ENCODE assay signal across 7 cellular contexts in genomic region chr6:100296810-100297544, GRCh38.
DNase-seq lines count a peak whose midpoint lies in the region; ATAC-seq, FAIRE-seq and TF ChIP-seq lines count a peak whose summit lies in the region.

No MANE protein-coding gene starts in this region.

- peak overlapping the region; percentile 63 for H3K4me2 ChIP-seq in PC-9

- H3K36me3 ChIP-seq in PC-9 (ENCODE audit: low read depth) (peaks cover 6% of the 10 kb centered on the region; the same call in 1 of the 2 replicates), spleen (no peaks in the 10 kb centered on the region)

- no peaks in the 10 kb centered on the region for H4K20me1 ChIP-seq in PC-9 (ENCODE audit: insufficient read depth)

- H3F3A ChIP-seq in PC-9 (ENCODE audit: insufficient read depth, low read depth) = peaks cover 47% of the 10 kb centered on the region

- H3K27me3 ChIP-seq in PC-9 (ENCODE audit: insufficient read depth, low read depth) = no peaks in the 10 kb centered on the region
- H3K27me3 ChIP-seq in spleen (replicated peaks in 1 of 7) = peaks cover 0 to 5% (median 0%) of the 10 kb centered on the region in 7 donors

- H3K4me1 ChIP-seq in PC-9 (replicated peaks; ENCODE audit: insufficient read depth) (peaks cover 70% of the 10 kb centered on the region), spleen (no peaks in the 10 kb centered on the region)

- no peaks in the 10 kb centered on the region for H3K79me2 ChIP-seq in PC-9 (ENCODE audit: low read depth)

- no peak for TF ChIP-seq POLR2A in spleen (IDR thresholded peaks at IDR 0.05)

- BruUV-seq in PC-9 (replicated peaks; lab: Mats Ljungman, UMichigan) = no TSS peak

- no peak for TF ChIP-seq CTCF in HFF-Myc (IDR thresholded peaks at IDR 0.05; ENCODE audit: low read depth, low read length, missing control alignments)
- no peak for TF ChIP-seq CTCF in PC-9 (conservative IDR thresholded peaks at IDR 0.05)
- TF ChIP-seq CTCF in spleen (IDR thresholded peaks at IDR 0.05 in 8 of 11, conservative IDR thresholded peaks at IDR 0.05 in 3 of 11) = no peak

- CTCF ChIA-PET in PC-9 (lab: Charles Lee) = interaction anchor here (0.8 to 1.0 kb wide), 2 partner anchors 39 to 121 kb away, joined by 3 read pairs; no protein-coding TSS in a partner anchor

- no peak overlapping the region for H2AFZ ChIP-seq in PC-9

- peak; percentile 91 for ATAC-seq in esophagus mucosa
- no peak for ATAC-seq in GM21737 (IDR thresholded peaks at IDR 0.05; ENCODE audit: unreplicated experiment)
- ATAC-seq in GM19351 (IDR thresholded peaks at IDR 0.05; ENCODE audit: unreplicated experiment) = no peak

- no peak for FAIRE-seq in urothelium cell line (lab: Jason Lieb, UNC)

- H3K9me2 ChIP-seq in PC-9 (ENCODE audit: insufficient read depth) = no peaks in the 10 kb centered on the region

- H3K27ac ChIP-seq in PC-9 = peak overlapping the region; percentile 96
- no peak overlapping the region for H3K27ac ChIP-seq in spleen

- no peak overlapping the region for H3K4me3 ChIP-seq in HFF-Myc (replicated peaks; ENCODE audit: low read depth, low read length)
- H3K4me3 ChIP-seq in PC-9 = peak overlapping the region; percentile 8; the same call in 1 of the 2 replicates
- H3K4me3 ChIP-seq in spleen = no peak overlapping the region

- peak; percentile 69 for DNase-seq in HFF-Myc (ENCODE audit: extremely low read depth, low read depth)
- DNase-seq in PC-9 = peak; percentile 24 to 96
- peak; percentile 7 for DNase-seq in urothelium cell line (ENCODE audit: low spot score)
- no peak for DNase-seq in spleen

- intact Hi-C loops in PC-9 (cut with micrococcal nuclease; ENCODE audit: unreplicated experiment) = loop anchor here (1.0 to 2.0 kb wide), 4 partner anchors 14 to 121 kb away; no protein-coding TSS in a partner anchor
- intact Hi-C loops in spleen (cut with DNase I; ENCODE audit: low total_unique reads) = no loop called here

- 66 to 72% (median 68%) methylated on average over 3 of the region's 3 CpGs for WGBS in spleen, 5 donors

- H3K9me3 ChIP-seq in PC-9 (ENCODE audit: insufficient read depth, low read depth) (peaks cover 17% of the 10 kb centered on the region), spleen (no peaks in the 10 kb centered on the region)

- POLR2A ChIA-PET in PC-9 (lab: Charles Lee; ENCODE audit: unreplicated experiment) = interaction anchor here (0.5 to 1.3 kb wide), 6 partner anchors 14 to 139 kb away, joined by 3 to 8 read pairs (median 4); no protein-coding TSS in a partner anchor
